Comparison of ENCODE assay signal across 22 cellular contexts in the genomic region with DNA sequence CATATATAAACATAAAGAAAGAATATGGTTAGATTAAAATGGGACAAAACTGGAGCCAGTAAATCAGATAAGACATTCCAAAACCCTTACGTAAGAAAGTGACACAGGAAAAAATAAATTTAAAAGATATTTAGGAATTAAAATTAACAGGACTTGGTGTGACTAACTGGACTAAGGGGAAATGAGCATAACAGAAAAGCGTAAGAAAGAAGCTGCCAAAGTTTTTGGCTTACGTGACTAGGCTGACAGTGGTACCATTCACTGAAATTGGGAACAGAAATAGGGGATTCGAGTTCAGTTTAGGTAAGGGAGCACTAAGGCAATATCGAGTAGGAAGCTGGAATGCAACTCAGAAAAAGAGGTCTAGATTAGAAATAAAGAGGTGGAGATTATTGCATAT. TPM values are rescaled to one million over a fixed set of nuclear protein-coding genes. Genes with fewer than 3 reads are reported as not detected.
A peak's percentile ranks its signal among the peaks of the same experiment; 100 is the strongest.
DNase-seq lines count a peak whose midpoint lies in the region; ATAC-seq and TF ChIP-seq lines count a peak whose summit lies in the region.
"Had no signal": no experiment of that assay in that cellular context is flagged by ENCODE, and none has a peak within 500 bp of the region (broad histone marks: within the 10 kb centered on the region; RNA-seq: fewer than 3 reads in every experiment).

No MANE protein-coding gene starts in this region.

- H3K27me3 ChIP-seq in gastroesophageal sphincter (no peaks in the 10 kb centered on the region), skeletal muscle satellite cell (ENCODE audit: control insufficient read depth, insufficient read depth, low read length) (no peaks in the 10 kb centered on the region)
- H3K27me3 ChIP-seq: esophagus squamous epithelium had no signal

- H3K9me3 Mint-ChIP-seq in HFFc6 = no peaks in the 10 kb centered on the region
- no peaks in the 10 kb centered on the region for H3K9me3 Mint-ChIP-seq in WTC11
- H3K9me3 Mint-ChIP-seq: natural killer cell; stimulated activated memory B cell treated with anti-CD40 and anti-IgM and Interleukin-4, amounts not matched to agents 10 μg/mL and 1 μg/mL and 100 μg/mL, for 72 hours had no signal

- H3K4me3 ChIP-seq in gastroesophageal sphincter = no peak overlapping the region
- H3K4me3 ChIP-seq in skeletal muscle satellite cell (ENCODE audit: low read length) = no peak overlapping the region
- H3K4me3 ChIP-seq: esophagus squamous epithelium, GM12878, SK-N-MC had no signal

- peak overlapping the region; percentile 52 for H3K4me2 ChIP-seq in skeletal muscle satellite cell (ENCODE audit: low read length)

- TF ChIP-seq POLR2A in gastroesophageal sphincter (IDR thresholded peaks at IDR 0.05) = no peak

- POLR2A ChIA-PET in WTC11 (lab: Charles Lee) = no interaction called here

- CTCF ChIA-PET in WTC11 (lab: Charles Lee) = no interaction called here

- peaks cover 54% of the 10 kb centered on the region for H3K4me1 Mint-ChIP-seq in HFFc6 (ENCODE audit: low read depth)
- H3K4me1 Mint-ChIP-seq in WTC11 = peaks cover 24% of the 10 kb centered on the region

- H3K4me3 Mint-ChIP-seq in HFFc6 (peak overlapping the region; percentile 27), WTC11 (no peak overlapping the region)
- H3K4me3 Mint-ChIP-seq: activated CD4-positive, alpha-beta T cell treated with anti-CD3 and anti-CD28 coated beads for 36 hours; stimulated activated memory B cell treated with anti-CD40 and anti-IgM and Interleukin-4, amounts not matched to agents 10 μg/mL and 1 μg/mL and 100 μg/mL, for 72 hours had no signal

- H3K27me3 Mint-ChIP-seq in HFFc6 (ENCODE audit: insufficient read depth) = no peaks in the 10 kb centered on the region; the same call in 1 of the 2 replicates
- H3K27me3 Mint-ChIP-seq in WTC11 (ENCODE audit: low read depth) = no peaks in the 10 kb centered on the region
- H3K27me3 Mint-ChIP-seq: activated CD4-positive, alpha-beta T cell treated with anti-CD3 and anti-CD28 coated beads for 36 hours; CD4-positive, alpha-beta T cell; stimulated activated memory B cell treated with anti-CD40 and anti-IgM and Interleukin-4, amounts not matched to agents 10 μg/mL and 1 μg/mL and 100 μg/mL, for 72 hours had no signal

- H3K9me3 ChIP-seq in gastroesophageal sphincter (no peaks in the 10 kb centered on the region), skeletal muscle satellite cell (replicated peaks; ENCODE audit: low read length) (no peaks in the 10 kb centered on the region)
- H3K9me3 ChIP-seq: esophagus squamous epithelium had no signal

- H3K36me3 Mint-ChIP-seq in HFFc6 (ENCODE audit: low read depth) = peaks cover 28% of the 10 kb centered on the region
- H3K36me3 Mint-ChIP-seq in WTC11 = no peaks in the 10 kb centered on the region
- H3K36me3 Mint-ChIP-seq: natural killer cell had no signal

- H3K4me1 ChIP-seq in gastroesophageal sphincter (peaks cover 0 to 85% (median 2%) of the 10 kb centered on the region in 3 donors), skeletal muscle satellite cell (ENCODE audit: control insufficient read depth, insufficient read depth, low read length) (peaks cover 36% of the 10 kb centered on the region)

- TF ChIP-seq CTCF in HFFc6 (IDR thresholded peaks at IDR 0.05) (no peak), WTC11 (IDR thresholded peaks at IDR 0.05) (no peak), gastroesophageal sphincter (IDR thresholded peaks at IDR 0.05) (no peak)

- 11 to 40% methylated on average over 3 to 5 of the region's 5 CpGs for WGBS in gastroesophageal sphincter (ENCODE audit: low coverage in 1 of 2), 2 donors

- TF ChIP-seq EP300 in gastroesophageal sphincter (IDR thresholded peaks at IDR 0.05) = no peak

- H3K27ac Mint-ChIP-seq in HFFc6 (peak overlapping the region; percentile 69), WTC11 (peak overlapping the region; percentile 36; the same call in 1 of the 2 replicates)
- H3K27ac Mint-ChIP-seq: activated CD4-positive, alpha-beta T cell treated with anti-CD3 and anti-CD28 coated beads for 36 hours; CD4-positive, alpha-beta T cell; stimulated activated memory B cell treated with anti-CD40 and anti-IgM and Interleukin-4, amounts not matched to agents 10 μg/mL and 1 μg/mL and 100 μg/mL, for 72 hours had no signal

- H3K9ac ChIP-seq in skeletal muscle satellite cell (ENCODE audit: low read depth, low read length) = no peak overlapping the region

- no peak for ATAC-seq in WTC11
- no peak for ATAC-seq in gastroesophageal sphincter
- no peak for ATAC-seq in left colon
- ATAC-seq in HG03342 (IDR thresholded peaks at IDR 0.05; ENCODE audit: unreplicated experiment) = no peak
- ATAC-seq: activated CD4-positive, alpha-beta T cell treated with anti-CD3 and anti-CD28 coated beads for 36 hours; GM12878; natural killer cell; right cardiac atrium; stimulated activated memory B cell treated with anti-CD40 and anti-IgM and Interleukin-4, amounts not matched to agents 10 μg/mL and 1 μg/mL and 100 μg/mL, for 72 hours had no signal

- intact Hi-C loops in left colon (cut with DNase I, micrococcal nuclease) = no loop called here

- H3K27ac ChIP-seq in gastroesophageal sphincter = peak overlapping the region in 3 of 4 donors; percentile 21 to 58 (median 24)
- H3K27ac ChIP-seq: esophagus squamous epithelium, RWPE1, SK-N-MC had no signal

- H3K36me3 ChIP-seq in gastroesophageal sphincter (no peaks in the 10 kb centered on the region), skeletal muscle satellite cell (ENCODE audit: insufficient read depth, low read length) (no peaks in the 10 kb centered on the region)
- H3K36me3 ChIP-seq: esophagus squamous epithelium had no signal

- DNase-seq in HFFc6 (no peak), WTC11 (ENCODE audit: low spot score) (no peak), NCI-H748 (lab: John Stamatoyannopoulos, UW; ENCODE audit: unreplicated experiment) (no peak), left colon (no peak)
- DNase-seq: activated CD4-positive, alpha-beta T cell treated with anti-CD3 and anti-CD28 coated beads for 36 hours; activated T-cell treated with anti-CD3 and anti-CD28 coated beads, Interleukin-2, amount 50 U/mL, for 1 hour; CD4-positive, alpha-beta T cell; effector memory CD4-positive, alpha-beta T cell; esophagus squamous epithelium; Karpas-422; midbrain; natural killer cell; NCI-H1436 treated with DMSO at 0.1 percent for 48 hours; right cardiac atrium; stimulated activated CD4-positive, alpha-beta T cell treated with anti-CD3 and anti-CD28 coated beads, Interleukin-4, amount 100 ng/mL, for 4 hours had no signal

TF ChIP-seq in WTC11, 78 proteins besides CTCF, POLR2A, EP300 and RAD21 (continues in another document):
- TF ChIP-seq RELA (CRISPR knock-in tag; IDR thresholded peaks at IDR 0.05; ENCODE audit: borderline replicate concordance) (no peak), JUN (CRISPR knock-in tag; IDR thresholded peaks at IDR 0.05) (no peak)
- TF ChIP-seq, protein P1, sequence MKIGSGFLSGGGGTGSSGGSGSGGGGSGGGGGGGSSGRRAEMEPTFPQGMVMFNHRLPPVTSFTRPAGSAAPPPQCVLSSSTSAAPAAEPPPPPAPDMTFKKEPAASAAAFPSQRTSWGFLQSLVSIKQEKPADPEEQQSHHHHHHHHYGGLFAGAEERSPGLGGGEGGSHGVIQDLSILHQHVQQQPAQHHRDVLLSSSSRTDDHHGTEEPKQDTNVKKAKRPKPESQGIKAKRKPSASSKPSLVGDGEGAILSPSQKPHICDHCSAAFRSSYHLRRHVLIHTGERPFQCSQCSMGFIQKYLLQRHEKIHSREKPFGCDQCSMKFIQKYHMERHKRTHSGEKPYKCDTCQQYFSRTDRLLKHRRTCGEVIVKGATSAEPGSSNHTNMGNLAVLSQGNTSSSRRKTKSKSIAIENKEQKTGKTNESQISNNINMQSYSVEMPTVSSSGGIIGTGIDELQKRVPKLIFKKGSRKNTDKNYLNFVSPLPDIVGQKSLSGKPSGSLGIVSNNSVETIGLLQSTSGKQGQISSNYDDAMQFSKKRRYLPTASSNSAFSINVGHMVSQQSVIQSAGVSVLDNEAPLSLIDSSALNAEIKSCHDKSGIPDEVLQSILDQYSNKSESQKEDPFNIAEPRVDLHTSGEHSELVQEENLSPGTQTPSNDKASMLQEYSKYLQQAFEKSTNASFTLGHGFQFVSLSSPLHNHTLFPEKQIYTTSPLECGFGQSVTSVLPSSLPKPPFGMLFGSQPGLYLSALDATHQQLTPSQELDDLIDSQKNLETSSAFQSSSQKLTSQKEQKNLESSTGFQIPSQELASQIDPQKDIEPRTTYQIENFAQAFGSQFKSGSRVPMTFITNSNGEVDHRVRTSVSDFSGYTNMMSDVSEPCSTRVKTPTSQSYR (CRISPR knock-in tag; IDR thresholded peaks at IDR 0.05) = no peak
- TF ChIP-seq, protein P2, sequence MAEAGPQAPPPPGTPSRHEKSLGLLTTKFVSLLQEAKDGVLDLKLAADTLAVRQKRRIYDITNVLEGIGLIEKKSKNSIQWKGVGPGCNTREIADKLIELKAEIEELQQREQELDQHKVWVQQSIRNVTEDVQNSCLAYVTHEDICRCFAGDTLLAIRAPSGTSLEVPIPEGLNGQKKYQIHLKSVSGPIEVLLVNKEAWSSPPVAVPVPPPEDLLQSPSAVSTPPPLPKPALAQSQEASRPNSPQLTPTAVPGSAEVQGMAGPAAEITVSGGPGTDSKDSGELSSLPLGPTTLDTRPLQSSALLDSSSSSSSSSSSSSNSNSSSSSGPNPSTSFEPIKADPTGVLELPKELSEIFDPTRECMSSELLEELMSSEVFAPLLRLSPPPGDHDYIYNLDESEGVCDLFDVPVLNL (CRISPR knock-in tag; IDR thresholded peaks at IDR 0.05; ENCODE audit: borderline replicate concordance, low read depth) = no peak
- TF ChIP-seq, protein P3, sequence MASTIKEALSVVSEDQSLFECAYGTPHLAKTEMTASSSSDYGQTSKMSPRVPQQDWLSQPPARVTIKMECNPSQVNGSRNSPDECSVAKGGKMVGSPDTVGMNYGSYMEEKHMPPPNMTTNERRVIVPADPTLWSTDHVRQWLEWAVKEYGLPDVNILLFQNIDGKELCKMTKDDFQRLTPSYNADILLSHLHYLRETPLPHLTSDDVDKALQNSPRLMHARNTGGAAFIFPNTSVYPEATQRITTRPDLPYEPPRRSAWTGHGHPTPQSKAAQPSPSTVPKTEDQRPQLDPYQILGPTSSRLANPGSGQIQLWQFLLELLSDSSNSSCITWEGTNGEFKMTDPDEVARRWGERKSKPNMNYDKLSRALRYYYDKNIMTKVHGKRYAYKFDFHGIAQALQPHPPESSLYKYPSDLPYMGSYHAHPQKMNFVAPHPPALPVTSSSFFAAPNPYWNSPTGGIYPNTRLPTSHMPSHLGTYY (CRISPR knock-in tag; IDR thresholded peaks at IDR 0.05) = no peak

RNA-seq across cellular contexts. Expression of a gene that starts 7.8 kb away (rescaled TPM):
- 10 to 100 TPM; 24.6 to 28.8 (median 26.5) TPM for total RNA-seq in HFFc6 (2021; fragmentation: NEBNext Ultra II Directional; extraction: Animal tissue kit (Norgen Biotek cat#: 25700))
- total RNA-seq in WTC11 (2021) (18.7 to 20.0 TPM (median 19.4 TPM) in 3 replicates), gastroesophageal sphincter (10 to 100 TPM; 54.4 to 77.9 (median 62.9) TPM), left colon (10 to 100 TPM; 20.6 to 21.0 TPM)
- 48.3 and 56.0 TPM in 2 replicates for total RNA-seq in skeletal muscle satellite cell (2012; rRNA removed)
